Comparison of ENCODE assay signal across 25 cellular contexts in genomic region chr15:71302861-71303410, GRCh38.
DNase-seq lines count a peak whose midpoint lies in the region; ATAC-seq and TF ChIP-seq lines count a peak whose summit lies in the region.
"Had no signal": no experiment of that assay in that cellular context is flagged by ENCODE, and none has a peak within 500 bp of the region (broad histone marks: within the 10 kb centered on the region; RNA-seq: fewer than 3 reads in every experiment).

No MANE protein-coding gene starts in this region.

- H3K4me3 ChIP-seq in left ventricle myocardium inferior (no peak overlapping the region), osteoblast (ENCODE audit: insufficient read depth, low read length) (no peak overlapping the region)
- H3K4me3 ChIP-seq: right lobe of liver had no signal

- H3K36me3 ChIP-seq in left ventricle myocardium inferior (no peaks in the 10 kb centered on the region), osteoblast (ENCODE audit: insufficient read depth, low read length) (no peaks in the 10 kb centered on the region)
- H3K36me3 ChIP-seq: right lobe of liver, WERI-Rb-1 had no signal

- DNase-seq in left ventricle myocardium inferior (no peak), Right ventricle myocardium inferior (ENCODE audit: missing footprints) (no peak), fibroblast of gingiva (ENCODE audit: low read depth) (peak; percentile 53), osteoblast (ENCODE audit: insufficient read length, low spot score, missing footprints) (no peak), NCI-H1105 (lab: John Stamatoyannopoulos, UW) (no peak), NCI-H748 (lab: John Stamatoyannopoulos, UW; ENCODE audit: unreplicated experiment) (no peak)
- DNase-seq: activated naive CD4-positive, alpha-beta T cell treated with anti-CD3 and anti-CD28 coated beads for 36 hours; central memory CD4-positive, alpha-beta T cell; GF-D8; H7; naive thymus-derived CD8-positive, alpha-beta T cell; NCI-H1092 treated with DMSO at 0.1 percent for 48 hours; NCI-H2029 treated with DMSO at 0.1 percent for 48 hours; NCI-H345; NCI-H82; right lobe of liver; stimulated activated CD4-positive, alpha-beta T cell treated with anti-CD3 and anti-CD28 coated beads, Interleukin-12 subunit alpha, Interleukin-12 subunit beta, amount 100 ng/mL, for 4 hours; stimulated activated CD4-positive, alpha-beta T cell treated with anti-CD3 and anti-CD28 coated beads, Interleukin-4, amount 100 ng/mL, for 4 hours; stimulated activated naive CD4-positive, alpha-beta T cell; trophoblast cell; WERI-Rb-1 had no signal

- H3K4me2 ChIP-seq in osteoblast (ENCODE audit: insufficient read depth, low read length), result peak overlapping the region; percentile 17

- H3K79me2 ChIP-seq in osteoblast (ENCODE audit: insufficient read depth, low read length), result no peaks in the 10 kb centered on the region

- TF ChIP-seq CTCF in left ventricle myocardium inferior (IDR thresholded peaks at IDR 0.05; ENCODE audit: borderline replicate concordance) (no peak), osteoblast (IDR thresholded peaks at IDR 0.05; ENCODE audit: extremely low read depth, low read depth, low read length) (no peak)

- intact Hi-C loops in left ventricle myocardium inferior (cut with micrococcal nuclease) (no loop called here), Right ventricle myocardium inferior (cut with DNase I) (no loop called here)

- H3K27ac ChIP-seq in left ventricle myocardium inferior (replicated peaks) (peak overlapping the region; percentile 33), osteoblast (ENCODE audit: low read depth, low read length) (peak overlapping the region; percentile 25)
- H3K27ac ChIP-seq: HL-60, right lobe of liver, RWPE1, WERI-Rb-1 had no signal

- ATAC-seq in Right ventricle myocardium inferior (no peak), HG03571 (IDR thresholded peaks at IDR 0.05; ENCODE audit: unreplicated experiment) (no peak), HG02884 (IDR thresholded peaks at IDR 0.05; ENCODE audit: unreplicated experiment) (no peak)
- ATAC-seq: naive thymus-derived CD8-positive, alpha-beta T cell; right lobe of liver had no signal

- H3K27me3 ChIP-seq in left ventricle myocardium inferior (ENCODE audit: low read depth) (no peaks in the 10 kb centered on the region), osteoblast (ENCODE audit: insufficient read depth, low read length) (no peaks in the 10 kb centered on the region)
- H3K27me3 ChIP-seq: right lobe of liver had no signal

- no peaks in the 10 kb centered on the region for H4K20me1 ChIP-seq in osteoblast (ENCODE audit: insufficient read depth, low read length)

- H3K9me3 ChIP-seq in left ventricle myocardium inferior (replicated peaks) (peaks cover 2% of the 10 kb centered on the region), osteoblast (ENCODE audit: low read depth, low read length) (no peaks in the 10 kb centered on the region)
- H3K9me3 ChIP-seq: right lobe of liver had no signal

- H3K4me1 ChIP-seq in left ventricle myocardium inferior (peaks cover 42% of the 10 kb centered on the region), osteoblast (ENCODE audit: insufficient read depth, low read length) (peaks cover 19% of the 10 kb centered on the region)
- H3K4me1 ChIP-seq: right lobe of liver had no signal

- H2AFZ ChIP-seq in osteoblast (ENCODE audit: low read length), result peak overlapping the region; percentile 57
